In the genomic region with DNA sequence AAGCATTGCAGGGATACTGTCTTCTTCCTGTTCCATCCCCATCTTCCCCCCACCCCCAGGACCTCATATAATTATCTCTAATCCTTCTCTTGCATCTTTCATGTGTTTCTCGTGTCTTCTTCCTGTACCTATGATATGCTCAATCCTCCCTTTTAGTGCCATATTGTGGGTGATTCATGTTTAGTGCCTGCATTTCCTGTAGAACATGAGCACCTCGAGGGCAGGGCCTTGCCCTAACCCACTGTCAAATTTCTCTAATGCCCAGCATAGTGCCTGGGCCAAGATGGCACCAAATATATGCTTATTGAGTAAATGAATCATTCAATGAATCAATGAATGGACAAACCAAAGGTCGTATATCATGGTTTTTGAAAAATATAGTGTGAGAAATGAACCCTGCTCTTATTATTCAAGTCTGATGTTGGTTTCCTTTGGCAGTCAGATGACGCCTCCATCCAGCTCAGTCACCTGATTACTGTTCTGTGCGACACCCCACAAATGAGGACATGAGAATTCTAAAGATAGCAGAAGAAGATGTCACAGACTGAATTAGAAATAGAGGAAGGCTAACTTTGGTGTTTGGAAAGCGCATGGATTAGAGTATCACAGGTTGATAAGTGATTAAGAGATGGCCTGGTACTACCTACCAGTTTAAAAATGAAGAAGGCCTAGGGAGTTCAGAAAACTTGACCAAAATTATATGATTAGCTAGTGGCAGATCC, we compare ENCODE assay signal across 19 cellular contexts.
DNase-seq lines count a peak whose midpoint lies in the region; ATAC-seq and TF ChIP-seq lines count a peak whose summit lies in the region.
"Had no signal": no experiment of that assay in that cellular context is flagged by ENCODE, and none has a peak within 500 bp of the region (broad histone marks: within the 10 kb centered on the region; RNA-seq: fewer than 3 reads in every experiment).

No MANE protein-coding gene starts in this region.

- no peaks in the 10 kb centered on the region for H3K27me3 Mint-ChIP-seq in activated CD4-positive, alpha-beta T cell treated with anti-CD3 and anti-CD28 coated beads for 36 hours

- H3K27ac ChIP-seq in Karpas-422 (ENCODE audit: low read length) = peak overlapping the region; percentile 35
- no peak overlapping the region for H3K27ac ChIP-seq in osteoblast (ENCODE audit: low read depth, low read length)
- H3K27ac ChIP-seq: SK-N-MC had no signal

- no peaks in the 10 kb centered on the region for H3K36me3 Mint-ChIP-seq in activated CD4-positive, alpha-beta T cell treated with anti-CD3 and anti-CD28 coated beads for 36 hours (ENCODE audit: low read depth)

- no peaks in the 10 kb centered on the region for H3K36me3 ChIP-seq in Karpas-422 (ENCODE audit: insufficient read depth, low read length)
- no peaks in the 10 kb centered on the region for H3K36me3 ChIP-seq in osteoblast (ENCODE audit: insufficient read depth, low read length)
- H3K36me3 ChIP-seq: upper lobe of left lung had no signal

- DNase-seq in Ammon's horn (ENCODE audit: low spot score) = peak; percentile 45
- DNase-seq in Karpas-422 = no peak
- peak in 36 of 42 donors; percentile 22 to 81 (median 56) for DNase-seq in head of caudate nucleus
- peak; percentile 53 for DNase-seq in osteoblast (ENCODE audit: insufficient read length, low spot score, missing footprints)
- DNase-seq in activated CD4-positive, alpha-beta T cell treated with anti-CD3 and anti-CD28 coated beads for 36 hours = no peak
- no peak for DNase-seq in activated CD4-positive, alpha-beta T cell treated with anti-CD3 and anti-CD28 coated beads, Interleukin-2, amount 50 U/mL, for 4 hours
- DNase-seq: activated CD4-positive, alpha-beta T cell treated with anti-CD3 and anti-CD28 coated beads for 48 hours; activated naive CD4-positive, alpha-beta T cell treated with anti-CD3 and anti-CD28 coated beads, Interleukin-2, amount 50 U/mL, for 16 hours; glutamatergic neuron; MM.1S; NCI-H2029; NCI-H526; stimulated activated naive CD4-positive, alpha-beta T cell treated with Interleukin-2 at 50 U/mL for 16 hours; upper lobe of left lung had no signal

- no peaks in the 10 kb centered on the region for H3K4me1 Mint-ChIP-seq in activated CD4-positive, alpha-beta T cell treated with anti-CD3 and anti-CD28 coated beads for 36 hours

- H3K4me1 ChIP-seq in Karpas-422 (ENCODE audit: low read length) (peaks cover 43% of the 10 kb centered on the region), osteoblast (ENCODE audit: insufficient read depth, low read length) (no peaks in the 10 kb centered on the region)
- H3K4me1 ChIP-seq: body of pancreas had no signal

- no peaks in the 10 kb centered on the region for H3K27me3 ChIP-seq in Karpas-422 (ENCODE audit: low read length)
- H3K27me3 ChIP-seq in osteoblast (ENCODE audit: insufficient read depth, low read length) = no peaks in the 10 kb centered on the region
- H3K27me3 ChIP-seq: body of pancreas, upper lobe of left lung had no signal

- H3K4me3 Mint-ChIP-seq in activated CD4-positive, alpha-beta T cell treated with anti-CD3 and anti-CD28 coated beads for 36 hours = no peak overlapping the region
- H3K4me3 Mint-ChIP-seq: dendritic cell treated with granulocyte-macrophage colony-stimulating factor and Interleukin-4, amounts not matched to agents 40 ng/mL and 50 ng/mL, for 4 days had no signal

- H3K27ac Mint-ChIP-seq in activated CD4-positive, alpha-beta T cell treated with anti-CD3 and anti-CD28 coated beads for 36 hours = no peak overlapping the region
- H3K27ac Mint-ChIP-seq: dendritic cell treated with granulocyte-macrophage colony-stimulating factor and Interleukin-4, amounts not matched to agents 40 ng/mL and 50 ng/mL, for 4 days had no signal

- POLR2A ChIA-PET in activated CD4-positive, alpha-beta T cell treated with anti-CD3 and anti-CD28 coated beads for 36 hours (lab: Charles Lee) = no interaction called here

- CTCF ChIA-PET in activated CD4-positive, alpha-beta T cell treated with anti-CD3 and anti-CD28 coated beads for 36 hours (lab: Charles Lee) = no interaction called here

- TF ChIP-seq CTCF in osteoblast (IDR thresholded peaks at IDR 0.05; ENCODE audit: extremely low read depth, low read depth, low read length) = no peak

- no peak overlapping the region for H3K4me2 ChIP-seq in Karpas-422 (ENCODE audit: low read depth, low read length, poor library complexity, severe bottlenecking)
- no peak overlapping the region for H3K4me2 ChIP-seq in osteoblast (ENCODE audit: insufficient read depth, low read length)

- H3K79me2 ChIP-seq in Karpas-422 (ENCODE audit: low read length) (peaks cover 99% of the 10 kb centered on the region), osteoblast (ENCODE audit: insufficient read depth, low read length) (no peaks in the 10 kb centered on the region)

- H2AFZ ChIP-seq in Karpas-422 (ENCODE audit: low read length) (no peak overlapping the region), osteoblast (ENCODE audit: low read length) (no peak overlapping the region)

- H3K9me2 ChIP-seq in Karpas-422 (replicated peaks; ENCODE audit: insufficient read depth, low read length) = no peaks in the 10 kb centered on the region

- H4K20me1 ChIP-seq in Karpas-422 (ENCODE audit: insufficient read depth, low read depth, low read length) (no peaks in the 10 kb centered on the region), osteoblast (ENCODE audit: insufficient read depth, low read length) (no peaks in the 10 kb centered on the region)

- intact Hi-C loops in head of caudate nucleus (cut with DNase I) = loop anchor here (10.0 kb wide), 1 partner anchor 155 kb away; no protein-coding TSS in a partner anchor
- intact Hi-C loops in activated CD4-positive, alpha-beta T cell treated with anti-CD3 and anti-CD28 coated beads for 36 hours (cut with DNase I, micrococcal nuclease) = loop anchor here in 1 of 2 experiments (10.0 kb wide), 1 partner anchor 155 kb away; no protein-coding TSS in a partner anchor

- no peaks in the 10 kb centered on the region for H3K9me3 Mint-ChIP-seq in activated CD4-positive, alpha-beta T cell treated with anti-CD3 and anti-CD28 coated beads for 36 hours (ENCODE audit: low read depth)
- H3K9me3 Mint-ChIP-seq: dendritic cell treated with granulocyte-macrophage colony-stimulating factor and Interleukin-4, amounts not matched to agents 40 ng/mL and 50 ng/mL, for 4 days had no signal

- H3K9me3 ChIP-seq in Karpas-422 (ENCODE audit: low read length) (no peaks in the 10 kb centered on the region), osteoblast (ENCODE audit: low read depth, low read length) (no peaks in the 10 kb centered on the region)
- H3K9me3 ChIP-seq: body of pancreas, upper lobe of left lung had no signal

- ATAC-seq in activated CD4-positive, alpha-beta T cell treated with anti-CD3 and anti-CD28 coated beads for 36 hours = no peak
- no peak for ATAC-seq in HG02678 (IDR thresholded peaks at IDR 0.05; ENCODE audit: unreplicated experiment)
- no peak for ATAC-seq in GM18511 (IDR thresholded peaks at IDR 0.05; ENCODE audit: unreplicated experiment)
- ATAC-seq: body of pancreas had no signal

- no peak overlapping the region for H3K9ac ChIP-seq in Karpas-422 (ENCODE audit: low read length)

- H3K4me3 ChIP-seq in Karpas-422 (ENCODE audit: low read length) = no peak overlapping the region
- no peak overlapping the region for H3K4me3 ChIP-seq in osteoblast (ENCODE audit: insufficient read depth, low read length)
- H3K4me3 ChIP-seq: body of pancreas, SK-N-MC, upper lobe of left lung had no signal

Comparison
In these comparisons a context has a peak if more than half of its experiments do, and no peak if none do; other contexts are left out.
1. DNase-seq: peak in Ammon's horn (single experiment), head of caudate nucleus (36 of 42) and osteoblast (single experiment); none in Karpas-422 (single experiment), activated CD4-positive, alpha-beta T cell treated with anti-CD3 and anti-CD28 coated beads for 36 hours (single experiment) and activated CD4-positive, alpha-beta T cell treated with anti-CD3 and anti-CD28 coated beads, Interleukin-2, amount 50 U/mL, for 4 hours (0 of 2).